ENCODE assay signal across 39 cellular contexts in genomic region chr9:118192807-118193206, GRCh38.
"Had no signal": no experiment of that assay in that cellular context is flagged by ENCODE, and none has a peak within 500 bp of the region (broad histone marks: within the 10 kb centered on the region; RNA-seq: fewer than 3 reads in every experiment).

No MANE protein-coding gene starts in this region.

- ATAC-seq: activated naive CD4-positive, alpha-beta T cell treated with anti-CD3 and anti-CD28 coated beads, Interleukin-2, amount 50 U/mL, for 72 hours; activated naive CD8-positive, alpha-beta T cell treated with anti-CD3 and anti-CD28 coated beads, Interleukin-2, amount 50 U/mL, for 24 hours; activated T-cell treated with anti-CD3 and anti-CD28 coated beads, Interleukin-2, amount 50 U/mL, for 4 hours; activated T-cell treated with anti-CD3 and anti-CD28 coated beads, Interleukin-2, amount 50 U/mL, for 72 hours; activated T-helper 17 cell treated with anti-CD3 and anti-CD28 coated beads, Interleukin-2, amount 50 U/mL, for 72 hours; body of pancreas had no signal

- H3K4me1 ChIP-seq: adrenal gland, ascending aorta, body of pancreas, breast epithelium had no signal

- H3K36me3 Mint-ChIP-seq: activated naive CD4-positive, alpha-beta T cell treated with anti-CD3 and anti-CD28 coated beads, Interleukin-2, amount 10 ng/mL, durations not matched to agents 7 days and 5 days; activated naive CD4-positive, alpha-beta T cell treated with anti-CD3 and anti-CD28 coated beads, Interleukin-2, amount 50 U/mL, for 24 hours; activated naive CD8-positive, alpha-beta T cell; activated naive CD8-positive, alpha-beta T cell treated with anti-CD3 and anti-CD28 coated beads for 36 hours; activated naive CD8-positive, alpha-beta T cell treated with anti-CD3 and anti-CD28 coated beads, Interleukin-2, amount 10 ng/mL, durations not matched to agents 7 days and 5 days; brain had no signal

- H3K36me3 ChIP-seq: adrenal gland, ascending aorta, brain microvascular endothelial cell, breast epithelium, cardiac muscle cell had no signal

- H3K27me3 Mint-ChIP-seq: activated naive CD4-positive, alpha-beta T cell treated with anti-CD3 and anti-CD28 coated beads, Interleukin-2, amount 10 ng/mL, durations not matched to agents 7 days and 5 days; activated naive CD8-positive, alpha-beta T cell; activated naive CD8-positive, alpha-beta T cell treated with anti-CD3 and anti-CD28 coated beads for 36 hours; activated naive CD8-positive, alpha-beta T cell treated with anti-CD3 and anti-CD28 coated beads, Interleukin-2, amount 10 ng/mL, durations not matched to agents 7 days and 5 days; activated naive CD8-positive, alpha-beta T cell treated with anti-CD3 and anti-CD28 coated beads, Interleukin-2, amount 50 U/mL, for 24 hours; activated T-cell treated with anti-CD3 and anti-CD28 coated beads, Interleukin-2, amount 50 U/mL, for 24 hours had no signal

- H3K4me3 ChIP-seq: adrenal gland, ascending aorta, body of pancreas, breast epithelium, cardiac muscle cell had no signal

- H3K27ac ChIP-seq: adrenal gland, ascending aorta, body of pancreas, brain microvascular endothelial cell, breast epithelium, cardiac muscle cell had no signal

- H3K27me3 ChIP-seq: adrenal gland, ascending aorta, body of pancreas, brain microvascular endothelial cell, breast epithelium, cardiac muscle cell had no signal

- H3K4me3 Mint-ChIP-seq: activated naive CD4-positive, alpha-beta T cell treated with anti-CD3 and anti-CD28 coated beads for 36 hours; activated naive CD4-positive, alpha-beta T cell treated with anti-CD3 and anti-CD28 coated beads, Interleukin-2, amount 10 ng/mL, durations not matched to agents 7 days and 5 days; activated naive CD4-positive, alpha-beta T cell treated with anti-CD3 and anti-CD28 coated beads, Interleukin-2, amount 50 U/mL, for 24 hours; activated naive CD8-positive, alpha-beta T cell; activated naive CD8-positive, alpha-beta T cell treated with anti-CD3 and anti-CD28 coated beads for 36 hours; activated naive CD8-positive, alpha-beta T cell treated with anti-CD3 and anti-CD28 coated beads, Interleukin-2, amount 10 ng/mL, durations not matched to agents 7 days and 5 days; activated naive CD8-positive, alpha-beta T cell treated with anti-CD3 and anti-CD28 coated beads, Interleukin-2, amount 50 U/mL, for 24 hours; activated T-cell treated with anti-CD3 and anti-CD28 coated beads, Interleukin-2, amount 50 U/mL, for 24 hours; activated T-cell treated with anti-CD3 and anti-CD28 coated beads, Interleukin-2, amount 50 U/mL, for 4 hours; activated T-cell treated with anti-CD3 and anti-CD28 coated beads, Interleukin-2, amount 50 U/mL, for 72 hours; activated T-helper 1 cell treated with anti-CD3 and anti-CD28 coated beads, Interleukin-12 subunit alpha, Interleukin-12 subunit beta, Interleukin-2, Interleukin-4 antibody, amounts not matched to agents 30 ng/mL and 10 ng/mL and 1 ng/mL, durations not matched to agents 14 hours and 24 hours and 36 hours; activated T-helper 17 cell treated with anti-CD3 and anti-CD28 coated beads, Interleukin-2, amount 50 U/mL, for 72 hours; brain had no signal

- H3K9me3 ChIP-seq: ascending aorta had no signal

- DNase-seq: activated effector memory CD4-positive, alpha-beta T cell treated with anti-CD3 and anti-CD28 coated beads, Interleukin-2, amount 50 U/mL, for 16 hours; activated effector memory CD4-positive, alpha-beta T cell treated with Interleukin-2 at 50 U/mL for 16 hours; activated gamma-delta T cell; activated gamma-delta T cell treated with Interleukin-2 at 50 U/mL for 16 hours; activated naive CD4-positive, alpha-beta T cell; activated naive CD4-positive, alpha-beta T cell treated with anti-CD3 and anti-CD28 coated beads for 36 hours; activated naive CD4-positive, alpha-beta T cell treated with anti-CD3 and anti-CD28 coated beads, Interleukin-2, amount 10 ng/mL, durations not matched to agents 7 days and 5 days; activated naive CD4-positive, alpha-beta T cell treated with anti-CD3 and anti-CD28 coated beads, Interleukin-2, amount 50 U/mL, for 16 hours; activated naive CD4-positive, alpha-beta T cell treated with Interleukin-2 at 50 U/mL for 16 hours; activated naive CD8-positive, alpha-beta T cell treated with anti-CD3 and anti-CD28 coated beads for 36 hours; activated naive CD8-positive, alpha-beta T cell treated with anti-CD3 and anti-CD28 coated beads, Interleukin-2, amount 10 ng/mL, durations not matched to agents 7 days and 5 days; activated naive CD8-positive, alpha-beta T cell treated with anti-CD3 and anti-CD28 coated beads, Interleukin-2, amount 50 U/mL, for 24 hours; activated T-cell treated with anti-CD3 and anti-CD28 coated beads, Interleukin-2, amount 50 U/mL, for 1 hour; activated T-cell treated with anti-CD3 and anti-CD28 coated beads, Interleukin-2, amount 50 U/mL, for 24 hours; activated T-cell treated with anti-CD3 and anti-CD28 coated beads, Interleukin-2, amount 50 U/mL, for 4 hours; activated T-cell treated with anti-CD3 and anti-CD28 coated beads, Interleukin-2, amount 50 U/mL, for 48 hours; activated T-cell treated with anti-CD3 and anti-CD28 coated beads, Interleukin-2, amount 50 U/mL, for 72 hours; adrenal gland; amniotic stem cell; amygdala; anterior cingulate cortex; aorta; body of pancreas; brain microvascular endothelial cell; caudate nucleus; central memory CD4-positive, alpha-beta T cell; cerebellar nuclear complex had no signal

- H3K9me3 Mint-ChIP-seq: activated naive CD8-positive, alpha-beta T cell treated with anti-CD3 and anti-CD28 coated beads, Interleukin-2, amount 50 U/mL, for 24 hours; activated T-helper 1 cell treated with anti-CD3 and anti-CD28 coated beads, Interleukin-12 subunit alpha, Interleukin-12 subunit beta, Interleukin-2, Interleukin-4 antibody, amounts not matched to agents 30 ng/mL and 10 ng/mL and 1 ng/mL, durations not matched to agents 14 hours and 24 hours and 36 hours; activated T-helper 17 cell treated with anti-CD3 and anti-CD28 coated beads, Interleukin-2, amount 50 U/mL, for 72 hours had no signal

- H3K4me1 Mint-ChIP-seq: activated naive CD4-positive, alpha-beta T cell treated with anti-CD3 and anti-CD28 coated beads, Interleukin-2, amount 10 ng/mL, durations not matched to agents 7 days and 5 days; activated naive CD4-positive, alpha-beta T cell treated with anti-CD3 and anti-CD28 coated beads, Interleukin-2, amount 50 U/mL, for 24 hours; activated naive CD8-positive, alpha-beta T cell treated with anti-CD3 and anti-CD28 coated beads for 36 hours; activated naive CD8-positive, alpha-beta T cell treated with anti-CD3 and anti-CD28 coated beads, Interleukin-2, amount 10 ng/mL, durations not matched to agents 7 days and 5 days; activated naive CD8-positive, alpha-beta T cell treated with anti-CD3 and anti-CD28 coated beads, Interleukin-2, amount 50 U/mL, for 24 hours; activated T-helper 17 cell treated with anti-CD3 and anti-CD28 coated beads, Interleukin-2, amount 50 U/mL, for 72 hours; brain had no signal

- FAIRE-seq: astrocyte, bronchial epithelial cell had no signal

- H3K27ac Mint-ChIP-seq: activated naive CD4-positive, alpha-beta T cell treated with anti-CD3 and anti-CD28 coated beads for 36 hours; activated naive CD4-positive, alpha-beta T cell treated with anti-CD3 and anti-CD28 coated beads, Interleukin-2, amount 10 ng/mL, durations not matched to agents 7 days and 5 days; activated naive CD4-positive, alpha-beta T cell treated with anti-CD3 and anti-CD28 coated beads, Interleukin-2, amount 50 U/mL, for 24 hours; activated naive CD4-positive, alpha-beta T cell treated with anti-CD3 and anti-CD28 coated beads, Interleukin-2, amount 50 U/mL, for 72 hours; activated naive CD8-positive, alpha-beta T cell; activated naive CD8-positive, alpha-beta T cell treated with anti-CD3 and anti-CD28 coated beads for 36 hours; activated naive CD8-positive, alpha-beta T cell treated with anti-CD3 and anti-CD28 coated beads, Interleukin-2, amount 10 ng/mL, durations not matched to agents 7 days and 5 days; activated naive CD8-positive, alpha-beta T cell treated with anti-CD3 and anti-CD28 coated beads, Interleukin-2, amount 50 U/mL, for 24 hours; activated T-cell treated with anti-CD3 and anti-CD28 coated beads, Interleukin-2, amount 50 U/mL, for 24 hours; activated T-cell treated with anti-CD3 and anti-CD28 coated beads, Interleukin-2, amount 50 U/mL, for 72 hours; activated T-helper 1 cell treated with anti-CD3 and anti-CD28 coated beads, Interleukin-12 subunit alpha, Interleukin-12 subunit beta, Interleukin-2, Interleukin-4 antibody, amounts not matched to agents 30 ng/mL and 10 ng/mL and 1 ng/mL, durations not matched to agents 14 hours and 24 hours and 36 hours; activated T-helper 17 cell treated with anti-CD3 and anti-CD28 coated beads, Interleukin-2, amount 50 U/mL, for 72 hours; activated T-helper 2 cell treated with anti-CD3 and anti-CD28 coated beads, Interferon-gamma antibody, Interleukin-2, Interleukin-4, amounts not matched to agents 10 μg/mL and 5 μg/mL and 100 μg/mL, durations not matched to agents 14 hours and 24 hours and 36 hours; brain had no signal
